Comparison of ENCODE assay signal across 8 cellular contexts in genomic region chr12:57740656-57741412, GRCh38. TPM values are rescaled to one million over a fixed set of nuclear protein-coding genes. Genes with fewer than 3 reads are reported as not detected.
A peak's percentile ranks its signal among the peaks of the same experiment; 100 is the strongest.
DNase-seq lines count a peak whose midpoint lies in the region; ATAC-seq and TF ChIP-seq lines count a peak whose summit lies in the region.

No MANE protein-coding gene starts in this region.

- peaks cover 12% of the 10 kb centered on the region for H3K36me3 ChIP-seq in CD4-positive, CD25-positive, alpha-beta regulatory T cell (ENCODE audit: control insufficient read depth, insufficient read depth, low read length)
- H3K36me3 ChIP-seq in upper lobe of left lung, result no peaks in the 10 kb centered on the region

- no peaks in the 10 kb centered on the region for H3K9me3 ChIP-seq in CD4-positive, CD25-positive, alpha-beta regulatory T cell (ENCODE audit: control insufficient read depth in 2 of 2, low read length in 2 of 2)
- no peaks in the 10 kb centered on the region for H3K9me3 ChIP-seq in upper lobe of left lung

- H3K4me3 Mint-ChIP-seq in CD4-positive, CD25-positive, alpha-beta regulatory T cell, result peak overlapping the region; percentile 84 to 91 (median 89)
- H3K4me3 Mint-ChIP-seq in IgD-negative memory B cell (peak overlapping the region; percentile 82 to 97 (median 92)), naive B cell (peak overlapping the region; percentile 81 to 95 (median 92)), chondrocyte (ENCODE audit: unreplicated experiment) (no peak overlapping the region)
- H3K4me3 Mint-ChIP-seq in activated CD8-positive, alpha-beta memory T cell treated with anti-CD3 and anti-CD28 coated beads, Interleukin-2, amount 10 ng/mL, durations not matched to agents 7 days and 5 days, result peak overlapping the region; percentile 99

- H3K27me3 ChIP-seq in CD4-positive, CD25-positive, alpha-beta regulatory T cell (ENCODE audit: control insufficient read depth, insufficient read depth, low read length), result no peaks in the 10 kb centered on the region
- H3K27me3 ChIP-seq in upper lobe of left lung, result peaks cover 1 to 40% (median 20%) of the 10 kb centered on the region in 4 donors

- H3K27ac Mint-ChIP-seq in CD4-positive, CD25-positive, alpha-beta regulatory T cell, result peak overlapping the region; percentile 86 to 97 (median 90)
- H3K27ac Mint-ChIP-seq in IgD-negative memory B cell (peak overlapping the region; percentile 80 to 94 (median 81)), naive B cell (peak overlapping the region; percentile 93 to 97 (median 96)), chondrocyte (ENCODE audit: unreplicated experiment) (no peak overlapping the region)
- peak overlapping the region; percentile 88 for H3K27ac Mint-ChIP-seq in activated CD8-positive, alpha-beta memory T cell treated with anti-CD3 and anti-CD28 coated beads, Interleukin-2, amount 10 ng/mL, durations not matched to agents 7 days and 5 days

- peak; percentile 74 to 94 (median 88) for DNase-seq in CD4-positive, CD25-positive, alpha-beta regulatory T cell
- peak; percentile 95 for DNase-seq in activated CD8-positive, alpha-beta memory T cell treated with anti-CD3 and anti-CD28 coated beads, Interleukin-2, amount 10 ng/mL, durations not matched to agents 7 days and 5 days
- DNase-seq in naive B cell (peak; percentile 71), upper lobe of left lung (peak in 1 of 2 donors; percentile 69), chondrocyte (ENCODE audit: low spot score) (no peak)

- peaks cover 68% of the 10 kb centered on the region for H3K4me1 ChIP-seq in CD4-positive, CD25-positive, alpha-beta regulatory T cell (ENCODE audit: control insufficient read depth, insufficient read depth, low read length, poor library complexity, severe bottlenecking)
- H3K4me1 ChIP-seq in upper lobe of left lung, result peaks cover 26 to 55% (median 44%) of the 10 kb centered on the region in 4 donors

- peak; percentile 76 to 79 for ATAC-seq in CD4-positive, CD25-positive, alpha-beta regulatory T cell (ENCODE audit: low read depth in 2 of 2)
- ATAC-seq in GM19452 (IDR thresholded peaks at IDR 0.05; ENCODE audit: unreplicated experiment) (peak; percentile 39), naive B cell (ENCODE audit: low read depth in 2 of 2) (peak; percentile 37 to 46), upper lobe of left lung (ENCODE audit: low FRiP score in 2 of 2) (peak in 1 of 2 donors; percentile 7), HG02623 (IDR thresholded peaks at IDR 0.05; ENCODE audit: unreplicated experiment) (no peak)
- ATAC-seq in activated CD8-positive, alpha-beta memory T cell treated with anti-CD3 and anti-CD28 coated beads, Interleukin-2, amount 10 ng/mL, durations not matched to agents 7 days and 5 days, result peak; percentile 60

- 43 to 53% methylated on average over 5 of the region's 5 CpGs for WGBS in upper lobe of left lung, 2 donors

- H3K27me3 Mint-ChIP-seq in CD4-positive, CD25-positive, alpha-beta regulatory T cell, result no peaks in the 10 kb centered on the region
- H3K27me3 Mint-ChIP-seq in IgD-negative memory B cell (peaks cover 2% of the 10 kb centered on the region), naive B cell (no peaks in the 10 kb centered on the region), chondrocyte (ENCODE audit: low read depth) (peaks cover 33% of the 10 kb centered on the region)
- no peaks in the 10 kb centered on the region for H3K27me3 Mint-ChIP-seq in activated CD8-positive, alpha-beta memory T cell treated with anti-CD3 and anti-CD28 coated beads, Interleukin-2, amount 10 ng/mL, durations not matched to agents 7 days and 5 days

- H3K4me1 Mint-ChIP-seq in CD4-positive, CD25-positive, alpha-beta regulatory T cell, result peaks cover 0 to 68% (median 39%) of the 10 kb centered on the region in 4 donors
- H3K4me1 Mint-ChIP-seq in IgD-negative memory B cell (peaks cover 14 to 41% (median 35%) of the 10 kb centered on the region in 3 donors), naive B cell (peaks cover 56 to 57% (median 57%) of the 10 kb centered on the region in 3 donors), chondrocyte (ENCODE audit: low read depth) (peaks cover 31% of the 10 kb centered on the region)
- H3K4me1 Mint-ChIP-seq in activated CD8-positive, alpha-beta memory T cell treated with anti-CD3 and anti-CD28 coated beads, Interleukin-2, amount 10 ng/mL, durations not matched to agents 7 days and 5 days, result peaks cover 51% of the 10 kb centered on the region

- peak overlapping the region; percentile 99 for H3K4me3 ChIP-seq in CD4-positive, CD25-positive, alpha-beta regulatory T cell (ENCODE audit: low read depth, low read length)
- peak overlapping the region in 3 of 4 donors; percentile 33 to 47 (median 46) for H3K4me3 ChIP-seq in upper lobe of left lung

- no peak for TF ChIP-seq CTCF in upper lobe of left lung (IDR thresholded peaks at IDR 0.05)
- no peak for TF ChIP-seq CTCF in chondrocyte (IDR thresholded peaks at IDR 0.05)

- peaks cover 0 to 2% (median 0%) of the 10 kb centered on the region in 7 donors for H3K9me3 Mint-ChIP-seq in CD4-positive, CD25-positive, alpha-beta regulatory T cell
- no peaks in the 10 kb centered on the region for H3K9me3 Mint-ChIP-seq in IgD-negative memory B cell
- no peaks in the 10 kb centered on the region for H3K9me3 Mint-ChIP-seq in activated CD8-positive, alpha-beta memory T cell treated with anti-CD3 and anti-CD28 coated beads, Interleukin-2, amount 10 ng/mL, durations not matched to agents 7 days and 5 days (ENCODE audit: low read depth)
- no peaks in the 10 kb centered on the region for H3K9me3 Mint-ChIP-seq in naive B cell
- no peaks in the 10 kb centered on the region for H3K9me3 Mint-ChIP-seq in chondrocyte (ENCODE audit: low read depth)

- peak overlapping the region; percentile 88 for H3K27ac ChIP-seq in CD4-positive, CD25-positive, alpha-beta regulatory T cell (ENCODE audit: insufficient read depth, low read length, poor library complexity, severe bottlenecking)
- peak overlapping the region in 2 of 4 donors; percentile 71 to 80 for H3K27ac ChIP-seq in upper lobe of left lung

- TF ChIP-seq EP300 in upper lobe of left lung (IDR thresholded peaks at IDR 0.05), result no peak

- peaks cover 15% of the 10 kb centered on the region for H3K36me3 Mint-ChIP-seq in CD4-positive, CD25-positive, alpha-beta regulatory T cell
- H3K36me3 Mint-ChIP-seq in IgD-negative memory B cell (no peaks in the 10 kb centered on the region), naive B cell (no peaks in the 10 kb centered on the region), chondrocyte (ENCODE audit: low read depth) (no peaks in the 10 kb centered on the region)
- H3K36me3 Mint-ChIP-seq in activated CD8-positive, alpha-beta memory T cell treated with anti-CD3 and anti-CD28 coated beads, Interleukin-2, amount 10 ng/mL, durations not matched to agents 7 days and 5 days, result peaks cover 12% of the 10 kb centered on the region

- CTCF ChIA-PET in activated CD8-positive, alpha-beta memory T cell treated with anti-CD3 and anti-CD28 coated beads, Interleukin-2, amount 10 ng/mL, durations not matched to agents 7 days and 5 days (lab: Charles Lee), result interaction anchor here (0.8 to 3.0 kb wide), 22 partner anchors 9 to 282 kb away, joined by 3 to 22 read pairs (median 6); partner anchors contain the start of genes B4GALNT1, DCTN2, GLI1 and MARCHF9

- no peak for TF ChIP-seq POLR2A in upper lobe of left lung (IDR thresholded peaks at IDR 0.05)

RNA-seq across cellular contexts. Expression of gene AGAP2, which starts 2.3 kb away (rescaled TPM):
- 60.3 TPM for total RNA-seq in CD4-positive, CD25-positive, alpha-beta regulatory T cell
- 1 to 10 TPM; 4.4 to 7.7 (median 5.6) TPM for polyA plus RNA-seq in CD4-positive, CD25-positive, alpha-beta regulatory T cell
- polyA plus RNA-seq in IgD-negative memory B cell (4.1 TPM), naive B cell (ENCODE audit: low read depth in 6 of 6) (1 to 10 TPM; 1.2 to 4.0 (median 2.1) TPM)
- 10 to 100 TPM; 70.7 to 72.7 TPM for total RNA-seq in activated CD8-positive, alpha-beta memory T cell treated with anti-CD3 and anti-CD28 coated beads, Interleukin-2, amount 10 ng/mL, durations not matched to agents 7 days and 5 days
- total RNA-seq in upper lobe of left lung (1 to 10 TPM; 2.0 to 7.3 (median 5.8) TPM), chondrocyte (1.9 to 3.1 TPM (median 1.9 TPM) in 3 replicates)

RNA-seq across cellular contexts. Expression of gene TSPAN31, which starts 4.0 kb away (rescaled TPM):
- 8.7 TPM for total RNA-seq in CD4-positive, CD25-positive, alpha-beta regulatory T cell
- 10 to 100 TPM; 38.4 to 48.9 (median 39.6) TPM for polyA plus RNA-seq in CD4-positive, CD25-positive, alpha-beta regulatory T cell
- polyA plus RNA-seq in IgD-negative memory B cell (52.8 TPM), naive B cell (ENCODE audit: low read depth in 6 of 6) (10 to 100 TPM; 48.3 to 82.1 (median 57.7) TPM)
- total RNA-seq in activated CD8-positive, alpha-beta memory T cell treated with anti-CD3 and anti-CD28 coated beads, Interleukin-2, amount 10 ng/mL, durations not matched to agents 7 days and 5 days, result 10 to 100 TPM in 1 of 2 experiments, 1 to 10 TPM in 1; 10.0 to 19.4 TPM
- total RNA-seq in upper lobe of left lung (10 to 100 TPM; 16.8 to 54.6 (median 37.3) TPM), chondrocyte (21.2 to 29.3 TPM (median 21.5 TPM) in 3 replicates)

RNA-seq across cellular contexts. Expression of gene CDK4, which starts 11.3 kb away (rescaled TPM):
- total RNA-seq in CD4-positive, CD25-positive, alpha-beta regulatory T cell, result 17.5 TPM
- polyA plus RNA-seq in CD4-positive, CD25-positive, alpha-beta regulatory T cell, result 10 to 100 TPM; 62.2 to 90.3 (median 69.7) TPM
- polyA plus RNA-seq in IgD-negative memory B cell (77.4 TPM), naive B cell (ENCODE audit: low read depth in 6 of 6) (10 to 100 TPM; 63.2 to 99.0 (median 67.8) TPM)
- total RNA-seq in activated CD8-positive, alpha-beta memory T cell treated with anti-CD3 and anti-CD28 coated beads, Interleukin-2, amount 10 ng/mL, durations not matched to agents 7 days and 5 days, result 100 to 1,000 TPM; 127 to 167 TPM
- total RNA-seq in upper lobe of left lung (100 to 1,000 TPM in 2 of 6 donors, 10 to 100 TPM in 4; 38.5 to 109 (median 62.5) TPM), chondrocyte (136 to 140 TPM (median 139 TPM) in 3 replicates)

RNA-seq across cellular contexts. Expression of gene MARCHF9, which starts 14.1 kb away (rescaled TPM):
- 35.4 TPM for total RNA-seq in CD4-positive, CD25-positive, alpha-beta regulatory T cell
- 1 to 10 TPM; 2.2 to 4.5 (median 3.8) TPM for polyA plus RNA-seq in CD4-positive, CD25-positive, alpha-beta regulatory T cell
- 11.9 TPM for polyA plus RNA-seq in IgD-negative memory B cell
- 10 to 100 TPM; 21.0 to 24.9 TPM for total RNA-seq in activated CD8-positive, alpha-beta memory T cell treated with anti-CD3 and anti-CD28 coated beads, Interleukin-2, amount 10 ng/mL, durations not matched to agents 7 days and 5 days
- 10 to 100 TPM; 10.9 to 21.0 (median 14.2) TPM for polyA plus RNA-seq in naive B cell (ENCODE audit: low read depth in 6 of 6)
- 10 to 100 TPM; 15.4 to 36.7 (median 21.3) TPM for total RNA-seq in upper lobe of left lung
- 17.3 to 22.1 TPM (median 21.8 TPM) in 3 replicates for total RNA-seq in chondrocyte

RNA-seq across cellular contexts. Expression of gene CYP27B1, which starts 26.0 kb away (rescaled TPM):
- not detected for total RNA-seq in CD4-positive, CD25-positive, alpha-beta regulatory T cell
- under 1 TPM in 2 of 4 donors, not detected in 2; 0.14 to 0.26 TPM for polyA plus RNA-seq in CD4-positive, CD25-positive, alpha-beta regulatory T cell
- polyA plus RNA-seq in IgD-negative memory B cell (0.09 TPM), naive B cell (ENCODE audit: low read depth in 6 of 6) (under 1 TPM in 3 of 6 donors, not detected in 3; 0.09 to 0.58 (median 0.31) TPM)
- total RNA-seq in activated CD8-positive, alpha-beta memory T cell treated with anti-CD3 and anti-CD28 coated beads, Interleukin-2, amount 10 ng/mL, durations not matched to agents 7 days and 5 days, result 1 to 10 TPM; 4.5 to 5.4 TPM
- total RNA-seq in upper lobe of left lung (1 to 10 TPM in 4 of 6 donors, under 1 TPM in 1, not detected in 1; 0.98 to 5.2 (median 2.5) TPM), chondrocyte (2.1 to 3.2 TPM (median 2.3 TPM) in 3 replicates)
